ENCODE assay signal across 7 cellular contexts in the genomic region with DNA sequence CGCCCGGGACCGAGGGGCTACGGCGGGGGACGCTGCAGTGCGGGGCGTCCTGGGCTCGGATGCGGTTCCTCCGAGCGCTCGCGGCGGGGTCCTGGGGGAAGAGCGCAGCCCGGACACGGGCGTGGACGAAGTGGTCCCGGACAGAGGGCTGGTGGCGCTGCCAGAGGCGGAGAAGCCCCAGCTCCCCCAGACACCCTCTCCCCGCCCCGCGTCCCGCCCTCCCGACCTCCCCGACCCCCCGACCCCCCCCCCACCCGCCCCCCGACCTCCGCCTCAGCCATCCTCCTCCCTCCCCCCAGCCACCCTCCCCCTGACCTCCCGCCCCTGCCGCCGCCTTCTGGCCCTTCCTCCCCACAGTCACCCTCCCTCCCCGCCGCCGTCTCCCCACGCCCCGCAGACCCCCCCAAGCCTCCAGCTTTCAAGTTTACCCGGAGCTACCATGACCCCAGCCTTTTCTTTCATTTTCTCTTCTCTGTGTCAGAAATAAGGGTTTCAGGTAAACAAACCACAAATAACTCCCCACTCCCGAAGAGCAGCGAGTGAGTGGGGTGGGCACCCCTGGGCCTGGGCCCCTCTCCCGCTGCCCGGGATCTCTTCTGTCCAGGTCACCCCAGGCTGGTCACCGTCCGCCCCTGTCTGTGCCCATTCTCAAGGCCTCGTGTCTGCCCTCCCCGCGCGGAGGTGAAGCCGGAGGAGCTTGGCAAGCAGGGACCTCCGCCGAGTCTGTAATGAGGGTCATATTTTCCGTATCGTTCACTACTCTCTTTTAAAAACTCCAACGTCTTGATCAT. TPM values are rescaled to one million over a fixed set of nuclear protein-coding genes. Genes with fewer than 3 reads are reported as not detected.
DNase-seq lines count a peak whose midpoint lies in the region; TF ChIP-seq lines count a peak whose summit lies in the region.

No MANE protein-coding gene starts in this region.

- WGBS in esophagus muscularis mucosa = 59% methylated on average over 19 of the region's 58 CpGs
- WGBS in prostate gland = 35% methylated on average over 44 of the region's 58 CpGs

- H3K4me1 Mint-ChIP-seq in activated CD4-positive, alpha-beta memory T cell treated with anti-CD3 and anti-CD28 coated beads, Interleukin-2, amount 10 ng/mL, durations not matched to agents 7 days and 5 days = peaks cover 54% of the 10 kb centered on the region

- peaks cover 32% of the 10 kb centered on the region for H3K36me3 Mint-ChIP-seq in activated CD4-positive, alpha-beta memory T cell treated with anti-CD3 and anti-CD28 coated beads, Interleukin-2, amount 10 ng/mL, durations not matched to agents 7 days and 5 days (ENCODE audit: low read depth)

- H3K9me3 ChIP-seq in esophagus muscularis mucosa = no peaks in the 10 kb centered on the region
- no peaks in the 10 kb centered on the region for H3K9me3 ChIP-seq in prostate gland

- intact Hi-C loops in esophagus muscularis mucosa (cut with DNase I) (no loop called here), prostate gland (cut with DNase I) (no loop called here)

- CTCF ChIA-PET in activated CD4-positive, alpha-beta memory T cell treated with anti-CD3 and anti-CD28 coated beads, Interleukin-2, amount 10 ng/mL, durations not matched to agents 7 days and 5 days (lab: Charles Lee) = no interaction called here

- H3K27me3 ChIP-seq in esophagus muscularis mucosa (no peaks in the 10 kb centered on the region), prostate gland (replicated peaks; ENCODE audit: insufficient read depth) (no peaks in the 10 kb centered on the region)

- H3K4me3 ChIP-seq in HFF-Myc (replicated peaks; ENCODE audit: low read depth, low read length) (peak overlapping the region; percentile 47), esophagus muscularis mucosa (peak overlapping the region; percentile 83 to 96 (median 88)), prostate gland (peak overlapping the region; percentile 93 to 96)

- no peaks in the 10 kb centered on the region for H3K27me3 Mint-ChIP-seq in activated CD4-positive, alpha-beta memory T cell treated with anti-CD3 and anti-CD28 coated beads, Interleukin-2, amount 10 ng/mL, durations not matched to agents 7 days and 5 days

- peak overlapping the region; percentile 93 for H3K27ac Mint-ChIP-seq in activated CD4-positive, alpha-beta memory T cell treated with anti-CD3 and anti-CD28 coated beads, Interleukin-2, amount 10 ng/mL, durations not matched to agents 7 days and 5 days

- no peak for DNase-seq in HFF-Myc (ENCODE audit: extremely low read depth, low read depth)
- peak; percentile 47 for DNase-seq in activated CD4-positive, alpha-beta memory T cell treated with anti-CD3 and anti-CD28 coated beads, Interleukin-2, amount 10 ng/mL, durations not matched to agents 7 days and 5 days
- no peak for DNase-seq in esophagus muscularis mucosa (ENCODE audit: extremely low spot score)
- DNase-seq in prostate gland (ENCODE audit: low spot score) = no peak
- no peak for DNase-seq in AG08395 (ENCODE audit: low spot score)
- DNase-seq in NCI-H524 (lab: John Stamatoyannopoulos, UW) = no peak
- no peak for DNase-seq in NCI-H2227 treated with DMSO at 0.1 percent for 48 hours (lab: John Stamatoyannopoulos, UW)

- TF ChIP-seq EP300 in esophagus muscularis mucosa (IDR thresholded peaks at IDR 0.05) = no peak

- no peak for TF ChIP-seq CTCF in HFF-Myc (IDR thresholded peaks at IDR 0.05; ENCODE audit: low read depth, low read length, missing control alignments)
- TF ChIP-seq CTCF in esophagus muscularis mucosa (IDR thresholded peaks at IDR 0.05) = no peak
- no peak for TF ChIP-seq CTCF in prostate gland (IDR thresholded peaks at IDR 0.05)

- H3K27ac ChIP-seq in esophagus muscularis mucosa (replicated peaks in 1 of 4) (peak overlapping the region; percentile 85 to 91 (median 91)), prostate gland (peak overlapping the region; percentile 68 to 91)

- H3K4me1 ChIP-seq in esophagus muscularis mucosa = peaks cover 61 to 95% (median 87%) of the 10 kb centered on the region in 4 donors
- peaks cover 7% of the 10 kb centered on the region for H3K4me1 ChIP-seq in prostate gland (replicated peaks)

- POLR2A ChIA-PET in activated CD4-positive, alpha-beta memory T cell treated with anti-CD3 and anti-CD28 coated beads, Interleukin-2, amount 10 ng/mL, durations not matched to agents 7 days and 5 days (lab: Charles Lee) = interaction anchor here (2.1 to 3.9 kb wide), 2 partner anchors 116 to 123 kb away, joined by 6 to 20 read pairs; no protein-coding TSS in a partner anchor

- TF ChIP-seq POLR2A in esophagus muscularis mucosa (IDR thresholded peaks at IDR 0.05; ENCODE audit: low read depth) (no peak), prostate gland (IDR thresholded peaks at IDR 0.05) (no peak)

- no peaks in the 10 kb centered on the region for H3K9me3 Mint-ChIP-seq in activated CD4-positive, alpha-beta memory T cell treated with anti-CD3 and anti-CD28 coated beads, Interleukin-2, amount 10 ng/mL, durations not matched to agents 7 days and 5 days

- H3K36me3 ChIP-seq in esophagus muscularis mucosa (no peaks in the 10 kb centered on the region), prostate gland (no peaks in the 10 kb centered on the region)

- H3K4me3 Mint-ChIP-seq in activated CD4-positive, alpha-beta memory T cell treated with anti-CD3 and anti-CD28 coated beads, Interleukin-2, amount 10 ng/mL, durations not matched to agents 7 days and 5 days = peak overlapping the region; percentile 80

RNA-seq across cellular contexts. Expression of gene NFATC1, which starts 5.1 kb away (rescaled TPM):
- 10 to 100 TPM; 43.8 to 44.5 TPM for total RNA-seq in activated CD4-positive, alpha-beta memory T cell treated with anti-CD3 and anti-CD28 coated beads, Interleukin-2, amount 10 ng/mL, durations not matched to agents 7 days and 5 days
- 10 to 100 TPM; 15.0 to 22.0 (median 17.8) TPM for total RNA-seq in esophagus muscularis mucosa
- 10 to 100 TPM; 16.8 to 24.6 TPM for total RNA-seq in prostate gland
